20 cellular contexts compared by ENCODE assay signal in genomic region chr20:60694763-60695162, GRCh38.
A peak's percentile ranks its signal among the peaks of the same experiment; 100 is the strongest.
DNase-seq lines count a peak whose midpoint lies in the region; ATAC-seq, FAIRE-seq and TF ChIP-seq lines count a peak whose summit lies in the region.
"Had no signal": no experiment of that assay in that cellular context is flagged by ENCODE, and none has a peak within 500 bp of the region (broad histone marks: within the 10 kb centered on the region; RNA-seq: fewer than 3 reads in every experiment).

No MANE protein-coding gene starts in this region.

- in situ Hi-C loops in mammary epithelial cell (cut with MboI; ENCODE audit: low sequenced_read_pairs in 2 of 2): no loop called here

- H3K27me3 Mint-ChIP-seq in MCF 10A (ENCODE audit: insufficient read depth, unreplicated experiment) (peaks cover 61% of the 10 kb centered on the region), T-helper 17 cell (peaks cover 22% of the 10 kb centered on the region)

- H3K9me3 ChIP-seq in mammary epithelial cell (replicated peaks; ENCODE audit: insufficient read depth, low read length) (no peaks in the 10 kb centered on the region), T-helper 17 cell (ENCODE audit: control insufficient read depth, low read length, poor library complexity, severe bottlenecking) (no peaks in the 10 kb centered on the region)
- H3K9me3 ChIP-seq: breast epithelium, gastroesophageal sphincter, left lung had no signal

- H3K9me3 Mint-ChIP-seq in MCF 10A (ENCODE audit: unreplicated experiment): no peaks in the 10 kb centered on the region
- H3K9me3 Mint-ChIP-seq: CD4-positive, alpha-beta T cell had no signal

- H3K4me3 Mint-ChIP-seq in MCF 10A (ENCODE audit: unreplicated experiment) (no peak overlapping the region), T-helper 17 cell (no peak overlapping the region)
- H3K4me3 Mint-ChIP-seq: activated naive CD8-positive, alpha-beta T cell; CD4-positive, alpha-beta T cell had no signal

- WGBS in mammary epithelial cell (ENCODE audit: low coverage, missing lambda C conversion rate): 78% methylated on average over 1 of the region's 1 CpG

- H3K36me3 ChIP-seq in mammary epithelial cell (ENCODE audit: insufficient read depth, low read length): no peaks in the 10 kb centered on the region
- H3K36me3 ChIP-seq: breast epithelium, gastroesophageal sphincter, left lung had no signal

- peaks cover 5% of the 10 kb centered on the region for H3K4me1 Mint-ChIP-seq in MCF 10A (ENCODE audit: insufficient read depth, unreplicated experiment)
- peaks cover 2% of the 10 kb centered on the region for H3K4me1 Mint-ChIP-seq in T-helper 17 cell

- intact Hi-C loops in mammary epithelial cell (cut with micrococcal nuclease): no loop called here
- intact Hi-C loops in MCF 10A (cut with micrococcal nuclease): no loop called here

- H3K27ac Mint-ChIP-seq in MCF 10A (ENCODE audit: low read depth, unreplicated experiment) (no peak overlapping the region), T-helper 17 cell (no peak overlapping the region)
- H3K27ac Mint-ChIP-seq: activated naive CD8-positive, alpha-beta T cell; CD4-positive, alpha-beta T cell had no signal

- TF ChIP-seq CTCF in mammary epithelial cell (conservative IDR thresholded peaks at IDR 0.05 in 1 of 2, IDR thresholded peaks at IDR 0.05 in 1 of 2; ENCODE audit: extremely low read depth in 1 of 2, insufficient read depth in 1 of 2, low read depth in 1 of 2, low read length in 2 of 2): no peak
- no peak for TF ChIP-seq CTCF in MCF 10A (IDR thresholded peaks at IDR 0.05; ENCODE audit: unreplicated experiment)
- no peak for TF ChIP-seq CTCF in foreskin keratinocyte (conservative IDR thresholded peaks at IDR 0.05)

- POLR2A ChIA-PET in MCF 10A (lab: Yijun Ruan, JAX): no interaction called here

- BruUV-seq in mammary epithelial cell (replicated peaks; lab: Mats Ljungman, UMichigan) (no TSS peak), MCF 10A (replicated peaks; lab: Mats Ljungman, UMichigan) (no TSS peak)

- no peak overlapping the region for H3K4me3 ChIP-seq in mammary epithelial cell (replicated peaks in 1 of 3; ENCODE audit: insufficient read depth in 1 of 3, low read depth in 2 of 3, low read length in 3 of 3)
- H3K4me3 ChIP-seq: breast epithelium, gastroesophageal sphincter, left lung had no signal

- no peak overlapping the region for H2AFZ ChIP-seq in mammary epithelial cell (ENCODE audit: low read depth, low read length)

- no peaks in the 10 kb centered on the region for H3K79me2 ChIP-seq in mammary epithelial cell (ENCODE audit: insufficient read depth, low read length)

- H3K27me3 ChIP-seq in mammary epithelial cell (ENCODE audit: insufficient read depth, low read length) (no peaks in the 10 kb centered on the region), foreskin keratinocyte (no peaks in the 10 kb centered on the region)
- H3K27me3 ChIP-seq: breast epithelium, gastroesophageal sphincter, left lung had no signal

- H3K36me3 Mint-ChIP-seq in MCF 10A (ENCODE audit: insufficient read depth, unreplicated experiment) (peaks cover 6% of the 10 kb centered on the region), T-helper 17 cell (ENCODE audit: low read depth) (no peaks in the 10 kb centered on the region)
- H3K36me3 Mint-ChIP-seq: activated naive CD8-positive, alpha-beta T cell had no signal

- peak; percentile 46 for ATAC-seq in foreskin keratinocyte
- no peak for ATAC-seq in HG03521 (IDR thresholded peaks at IDR 0.05; ENCODE audit: unreplicated experiment)
- ATAC-seq in T-helper 17 cell: no peak
- ATAC-seq: gastroesophageal sphincter, Right ventricle myocardium inferior had no signal

- peaks cover 17% of the 10 kb centered on the region for H3K4me1 ChIP-seq in mammary epithelial cell (ENCODE audit: insufficient read depth, low read length)
- no peaks in the 10 kb centered on the region for H3K4me1 ChIP-seq in foreskin keratinocyte
- H3K4me1 ChIP-seq: breast epithelium, gastroesophageal sphincter, left lung had no signal

- CTCF ChIA-PET in mammary epithelial cell (lab: Charles Lee; ENCODE audit: low non-redundant PET): no interaction called here
- CTCF ChIA-PET in MCF 10A (lab: Yijun Ruan, JAX): interaction anchor here (0.6 kb wide), 1 partner anchor 41 kb away, joined by 7 read pairs; no protein-coding TSS in a partner anchor

- dilution Hi-C loops in mammary epithelial cell (cut with HindIII; ENCODE audit: low sequenced_read_pairs): no loop called here

- H3K9ac ChIP-seq in mammary epithelial cell (ENCODE audit: insufficient read depth, low read length): no peak overlapping the region

- no peak overlapping the region for H3K27ac ChIP-seq in mammary epithelial cell (ENCODE audit: insufficient read depth, low read depth, low read length)
- H3K27ac ChIP-seq in foreskin keratinocyte: no peak overlapping the region
- H3K27ac ChIP-seq: breast epithelium, gastroesophageal sphincter, left lung had no signal

- FAIRE-seq in RCC 7860 (lab: Jason Lieb, UNC): peak; percentile 44

- DNase-seq in mammary epithelial cell (peak; percentile 67), MCF 10A (ENCODE audit: unreplicated experiment) (no peak), RCC 7860 (ENCODE audit: low spot score) (peak; percentile 75), foreskin keratinocyte (peak in 1 of 2 donors; percentile 2), T-helper 17 cell (no peak), COLO829 (ENCODE audit: low spot score) (no peak)
- no peak for DNase-seq in stimulated activated CD4-positive, alpha-beta T cell treated with anti-CD3 and anti-CD28 coated beads, Interleukin-1b, Interleukin-23, amount 100 ng/mL, for 48 hours
- DNase-seq: activated CD4-positive, alpha-beta T cell treated with anti-CD3 and anti-CD28 coated beads, Interleukin-2, amount 50 U/mL, for 1 hour; CD4-positive, alpha-beta T cell; cortex of kidney; DMS53; Kasumi-1; NCI-H1105; NCI-H524 had no signal

- no peak overlapping the region for H3K4me2 ChIP-seq in mammary epithelial cell (ENCODE audit: insufficient read depth, low read depth, low read length)

- H4K20me1 ChIP-seq in mammary epithelial cell (ENCODE audit: insufficient read depth, low read length): no peaks in the 10 kb centered on the region

Comparison
In these comparisons a context has a peak if more than half of its experiments do, and no peak if none do; other contexts are left out.
1. DNase-seq: peak in mammary epithelial cell (single experiment) and RCC 7860 (single experiment); none in MCF 10A (single experiment), T-helper 17 cell (0 of 3), stimulated activated CD4-positive, alpha-beta T cell treated with anti-CD3 and anti-CD28 coated beads, Interleukin-1b, Interleukin-23, amount 100 ng/mL, for 48 hours (single experiment) and COLO829 (single experiment).